Comparison of ENCODE assay signal across 8 cellular contexts in the genomic region with DNA sequence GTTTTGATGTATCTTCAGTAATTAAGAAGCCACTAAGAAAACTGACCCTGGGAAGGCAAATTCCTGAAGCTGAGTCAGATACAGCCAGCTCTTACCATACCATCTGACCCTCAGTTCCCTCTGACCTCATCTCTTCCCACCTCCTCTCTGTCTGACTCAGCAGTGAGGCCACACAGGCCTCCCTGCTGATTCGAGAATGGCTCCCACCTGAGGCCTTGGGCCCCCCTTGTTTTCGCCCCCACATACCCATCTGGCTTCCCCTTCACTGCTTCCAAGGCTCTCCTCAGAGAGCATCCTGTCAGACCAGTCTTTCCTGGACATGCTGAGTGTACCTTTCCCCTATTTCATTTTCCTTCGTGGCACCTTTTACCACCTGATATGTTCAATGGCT.
DNase-seq lines count a peak whose midpoint lies in the region; ATAC-seq, FAIRE-seq and TF ChIP-seq lines count a peak whose summit lies in the region.

No MANE protein-coding gene starts in this region.

- in situ Hi-C loops in K562 (cut with MboI), result no loop called here

- DNase-seq in GM06990 (ENCODE audit: extremely low read depth, insufficient read length), result peak; percentile 51
- peak; percentile 92 for DNase-seq in HS-5 (ENCODE audit: low read depth)
- DNase-seq in K562 (ENCODE audit: extremely low read depth in 1 of 4, low spot score in 3 of 4), result peak; percentile 62 to 80 (median 70)
- DNase-seq in right lobe of liver, result peak in 1 of 3 donors; percentile 21
- peak; percentile 96 for DNase-seq in urothelium cell line (ENCODE audit: low spot score)
- no peak for DNase-seq in NAMALWA (ENCODE audit: low spot score)
- DNase-seq in NCI-H2107 (lab: John Stamatoyannopoulos, UW), result no peak

- POLR2A ChIA-PET in K562 (lab: Yijun Ruan, JAX), result interaction anchor here (0.6 to 1.0 kb wide), 2 partner anchors 31 to 129 kb away, joined by 3 read pairs; no protein-coding TSS in a partner anchor

- intact Hi-C loops in K562 (cut with micrococcal nuclease) (no loop called here), right lobe of liver (cut with DNase I) (no loop called here)

- H3K27me3 ChIP-seq in GM06990 (replicated peaks; ENCODE audit: control insufficient read depth, insufficient read depth, low read length) (no peaks in the 10 kb centered on the region), K562 (ENCODE audit: control insufficient read depth in 2 of 2, insufficient read depth in 2 of 2, low read length in 2 of 2) (no peaks in the 10 kb centered on the region), right lobe of liver (no peaks in the 10 kb centered on the region)

- TF ChIP-seq POLR2A in K562 (conservative IDR thresholded peaks at IDR 0.05) (no peak), right lobe of liver (IDR thresholded peaks at IDR 0.05) (no peak)

- TF ChIP-seq CTCF in GM06990 (IDR thresholded peaks at IDR 0.05; ENCODE audit: insufficient read depth, low read length, poor library complexity, severe bottlenecking) (no peak), K562 (IDR thresholded peaks at IDR 0.05 in 2 of 3, conservative IDR thresholded peaks at IDR 0.05 in 1 of 3; ENCODE audit: insufficient read depth in 2 of 3, low read depth in 1 of 3, low read length in 3 of 3) (no peak), right lobe of liver (IDR thresholded peaks at IDR 0.05) (no peak)

- TF ChIP-seq RAD21 in K562 (CRISPR knock-in tag; conservative IDR thresholded peaks at IDR 0.05 in 1 of 2, IDR thresholded peaks at IDR 0.05 in 1 of 2), result no peak

- CTCF ChIA-PET in K562 (lab: Yijun Ruan, JAX; ENCODE audit: low intra/inter-chr PET ratio), result no interaction called here

- peak; percentile 21; the same call in 1 of the 2 replicates for TF ChIP-seq EP300 in K562 (IDR thresholded peaks at IDR 0.05; ENCODE audit: low read length)

- H3K36me3 ChIP-seq in GM06990 (ENCODE audit: control insufficient read depth, insufficient read depth, low read length), result no peaks in the 10 kb centered on the region
- H3K36me3 ChIP-seq in K562 (ENCODE audit: control insufficient read depth, insufficient read depth, low read length), result no peaks in the 10 kb centered on the region
- H3K36me3 ChIP-seq in right lobe of liver, result no peaks in the 10 kb centered on the region

- FAIRE-seq in K562 (lab: Jason Lieb, UNC), result peak; percentile 93
- FAIRE-seq in urothelium cell line (lab: Jason Lieb, UNC), result peak; percentile 83

- no peaks in the 10 kb centered on the region for H3K79me2 ChIP-seq in K562 (ENCODE audit: control insufficient read depth, insufficient read depth, low read length)

- H3K4me2 ChIP-seq in K562 (ENCODE audit: insufficient read depth, low read length), result peak overlapping the region; percentile 66; the same call in 1 of the 2 replicates

- H3K27ac ChIP-seq in K562 (ENCODE audit: extremely low read depth, low read depth, low read length) (peak overlapping the region; percentile 79; the same call in 2 of the 3 replicates), right lobe of liver (peak overlapping the region; percentile 33 to 53 (median 36))

- H2AFZ ChIP-seq in K562 (ENCODE audit: low read depth, low read length), result peak overlapping the region; percentile 81

- no peak overlapping the region for H3K4me3 ChIP-seq in GM06990 (replicated peaks; ENCODE audit: low read depth, low read length)
- H3K4me3 ChIP-seq in K562, result no peak overlapping the region
- no peak overlapping the region for H3K4me3 ChIP-seq in right lobe of liver

- no peaks in the 10 kb centered on the region for H3K9me3 ChIP-seq in K562 (replicated peaks; ENCODE audit: control insufficient read depth, insufficient read depth, low read depth, low read length)
- no peaks in the 10 kb centered on the region for H3K9me3 ChIP-seq in right lobe of liver

- 8% methylated on average over 3 of the region's 3 CpGs for WGBS in K562 (ENCODE audit: insufficient coverage, low coverage, missing lambda C conversion rate)
- WGBS in right lobe of liver (ENCODE audit: insufficient coverage, low coverage, low lambda C conversion rate, missing lambda C conversion rate), result 52% methylated on average over 3 of the region's 3 CpGs

- no peaks in the 10 kb centered on the region for H3K9me1 ChIP-seq in K562 (ENCODE audit: control insufficient read depth, insufficient read depth, low read length)

- peaks cover 3 to 16% of the 10 kb centered on the region in 2 experiments; a peak in 4 of 5 replicates for H3K4me1 ChIP-seq in K562 (replicated peaks in 1 of 2; ENCODE audit: control insufficient read depth in 2 of 2, insufficient read depth in 2 of 2, low read length in 2 of 2)
- H3K4me1 ChIP-seq in right lobe of liver, result peaks cover 0 to 32% (median 12%) of the 10 kb centered on the region in 4 donors

- no TSS peak for BruUV-seq in K562 (replicated peaks; lab: Mats Ljungman, UMichigan)

- peak overlapping the region in 1 of 2 experiments; percentile 53; a peak in 1 of 4 replicates for H3K9ac ChIP-seq in K562 (ENCODE audit: insufficient read depth in 1 of 2, low read depth in 2 of 2, low read length in 2 of 2)

- ATAC-seq in GM21528 (IDR thresholded peaks at IDR 0.05; ENCODE audit: low FRiP score, unreplicated experiment) (peak; percentile 80), K562 (peak; percentile 91), right lobe of liver (peak in 3 of 4 donors; percentile 19 to 82 (median 54))

- H4K20me1 ChIP-seq in K562 (replicated peaks; ENCODE audit: control insufficient read depth, insufficient read depth, low read length), result no peaks in the 10 kb centered on the region

TF ChIP-seq in K562, 482 proteins besides CTCF, POLR2A, EP300 and RAD21 (continues in another document):
- TF ChIP-seq EZH2 (IDR thresholded peaks at IDR 0.05; ENCODE audit: borderline replicate concordance, low read depth, low read length) (no peak), IRF2 (CRISPR knock-in tag; IDR thresholded peaks at IDR 0.05) (no peak), ZNF699 (CRISPR knock-in tag; IDR thresholded peaks at IDR 0.05; ENCODE audit: insufficient replicate concordance) (no peak), ZNF589 (CRISPR knock-in tag; IDR thresholded peaks at IDR 0.05; ENCODE audit: low read depth) (no peak), SREBF1 (IDR thresholded peaks at IDR 0.05; ENCODE audit: borderline replicate concordance, low read depth, low read length) (no peak), CAMTA2 (CRISPR knock-in tag; conservative IDR thresholded peaks at IDR 0.05) (no peak), WHSC1 (IDR thresholded peaks at IDR 0.05; ENCODE audit: low read length) (no peak), MYNN (IDR thresholded peaks at IDR 0.05) (no peak), MYNN (CRISPR knock-in tag; IDR thresholded peaks at IDR 0.05) (no peak), STAG1 (CRISPR knock-in tag; IDR thresholded peaks at IDR 0.05; ENCODE audit: borderline replicate concordance) (no peak), POLR3G (IDR thresholded peaks at IDR 0.05; ENCODE audit: extremely low read depth, insufficient read length, insufficient replicate concordance) (no peak)
- TF ChIP-seq, protein P1, sequence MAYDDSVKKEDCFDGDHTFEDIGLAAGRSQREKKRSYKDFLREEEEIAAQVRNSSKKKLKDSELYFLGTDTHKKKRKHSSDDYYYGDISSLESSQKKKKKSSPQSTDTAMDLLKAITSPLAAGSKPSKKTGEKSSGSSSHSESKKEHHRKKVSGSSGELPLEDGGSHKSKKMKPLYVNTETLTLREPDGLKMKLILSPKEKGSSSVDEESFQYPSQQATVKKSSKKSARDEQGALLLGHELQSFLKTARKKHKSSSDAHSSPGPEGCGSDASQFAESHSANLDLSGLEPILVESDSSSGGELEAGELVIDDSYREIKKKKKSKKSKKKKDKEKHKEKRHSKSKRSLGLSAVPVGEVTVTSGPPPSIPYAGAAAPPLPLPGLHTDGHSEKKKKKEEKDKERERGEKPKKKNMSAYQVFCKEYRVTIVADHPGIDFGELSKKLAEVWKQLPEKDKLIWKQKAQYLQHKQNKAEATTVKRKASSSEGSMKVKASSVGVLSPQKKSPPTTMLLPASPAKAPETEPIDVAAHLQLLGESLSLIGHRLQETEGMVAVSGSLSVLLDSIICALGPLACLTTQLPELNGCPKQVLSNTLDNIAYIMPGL (CRISPR knock-in tag; IDR thresholded peaks at IDR 0.05), result no peak

Comparison
In these comparisons a context has a peak if more than half of its experiments do, and no peak if none do; other contexts are left out.
1. DNase-seq: peak in GM06990 (single experiment), HS-5 (single experiment), K562 (4 of 4) and urothelium cell line (single experiment); none in NAMALWA (single experiment) and NCI-H2107 (single experiment).
2. Peak in every context shown above with its lines, with median percentiles within 50 percentile points of each other: ATAC-seq.